Comparison of ENCODE assay signal across 25 cellular contexts in genomic region chr2:127844973-127845372, GRCh38.
"Had no signal": no experiment of that assay in that cellular context is flagged by ENCODE, and none has a peak within 500 bp of the region (broad histone marks: within the 10 kb centered on the region; RNA-seq: fewer than 3 reads in every experiment).

No MANE protein-coding gene starts in this region.

- ATAC-seq: activated T-helper 17 cell treated with anti-CD3 and anti-CD28 coated beads, Interleukin-2, amount 50 U/mL, for 72 hours; lower lobe of right lung; mucosa of descending colon; pancreas; sciatic nerve; WTC11 had no signal

- H3K4me1 ChIP-seq: adrenal gland, ascending aorta, lower lobe of right lung, pancreas, upper lobe of left lung had no signal

- FAIRE-seq: pancreas, small intestine had no signal

- DNase-seq: activated CD8-positive, alpha-beta memory T cell treated with anti-CD3 and anti-CD28 coated beads for 24 hours; activated CD8-positive, alpha-beta memory T cell treated with anti-CD3 and anti-CD28 coated beads, Interleukin-2, amount 50 U/mL, for 4 hours; activated T-cell treated with anti-CD3 and anti-CD28 coated beads, Interleukin-2, amount 50 U/mL, for 24 hours; adrenal gland; brain microvascular endothelial cell; central memory CD4-positive, alpha-beta T cell; dermis blood vessel endothelial cell; effector memory CD4-positive, alpha-beta T cell; foreskin melanocyte; hippocampal formation; lower lobe of right lung; mesendoderm; mucosa of descending colon; nephron progenitor cell; pancreas; small intestine; stimulated activated CD8-positive, alpha-beta memory T cell treated with anti-CD3 and anti-CD28 coated beads, Interleukin-4, amount 100 ng/mL, for 48 hours; stimulated activated naive CD4-positive, alpha-beta T cell; T-helper 9 cell; upper lobe of left lung had no signal

- H3K27me3 ChIP-seq: adrenal gland, ascending aorta, brain microvascular endothelial cell, pancreas, upper lobe of left lung had no signal

- H3K4me3 ChIP-seq: adrenal gland, ascending aorta, lower lobe of right lung, mucosa of descending colon, pancreas, thoracic aorta, upper lobe of left lung had no signal

- H3K27ac ChIP-seq: adrenal gland, ascending aorta, brain microvascular endothelial cell, lower lobe of right lung, pancreas, thoracic aorta, upper lobe of left lung had no signal

- H3K9me3 ChIP-seq: adrenal gland, ascending aorta, lower lobe of right lung, mucosa of descending colon, pancreas, thoracic aorta, upper lobe of left lung had no signal
